In genomic region chr15:78618490-78618934, GRCh38 we compare ENCODE assay signal across 8 cellular contexts. TPM values are rescaled to one million over a fixed set of nuclear protein-coding genes. Genes with fewer than 3 reads are reported as not detected.
A peak's percentile ranks its signal among the peaks of the same experiment; 100 is the strongest.
DNase-seq lines count a peak whose midpoint lies in the region; ATAC-seq and TF ChIP-seq lines count a peak whose summit lies in the region.

No MANE protein-coding gene starts in this region.

- no peaks in the 10 kb centered on the region for H3K36me3 Mint-ChIP-seq in activated CD4-positive, alpha-beta T cell treated with anti-CD3 and anti-CD28 coated beads, Interleukin-2, amount 10 ng/mL, durations not matched to agents 7 days and 5 days (ENCODE audit: low read depth)

- H3K4me3 ChIP-seq in right lobe of liver = no peak overlapping the region

- peaks cover 0 to 4% (median 0%) of the 10 kb centered on the region in 4 donors for H3K4me1 ChIP-seq in right lobe of liver

- intact Hi-C loops in right lobe of liver (cut with DNase I) = no loop called here

- DNase-seq in AG20443 (ENCODE audit: low spot score) (peak; percentile 88), HEK293T (ENCODE audit: extremely low spot score) (peak; percentile 83), NCI-H69 (lab: John Stamatoyannopoulos, UW) (peak; percentile 85), dedifferentiated amniotic fluid mesenchymal stem cell (ENCODE audit: extremely low spot score) (peak; percentile 99), right lobe of liver (peak; percentile 67 to 85 (median 69))
- peak; percentile 86 for DNase-seq in activated CD4-positive, alpha-beta T cell treated with anti-CD3 and anti-CD28 coated beads, Interleukin-2, amount 10 ng/mL, durations not matched to agents 7 days and 5 days
- DNase-seq in stimulated activated CD4-positive, alpha-beta T cell treated with anti-CD3 and anti-CD28 coated beads, Interleukin-4, amount 100 ng/mL, for 4 hours = peak; percentile 65 to 76

- POLR2A ChIA-PET in HEK293T (lab: Yijun Ruan, JAX) = interaction anchor here (0.9 kb wide), 1 partner anchor 53 kb away, joined by 4 read pairs; the partner anchor contains the start of gene CHRNA5
- POLR2A ChIA-PET in activated CD4-positive, alpha-beta T cell treated with anti-CD3 and anti-CD28 coated beads, Interleukin-2, amount 10 ng/mL, durations not matched to agents 7 days and 5 days (lab: Charles Lee) = no interaction called here

- CTCF ChIA-PET in HEK293T (lab: Yijun Ruan, JAX) = interaction anchor here (0.7 to 1.0 kb wide), 2 partner anchors 111 to 132 kb away, joined by 3 to 4 read pairs; partner anchors contain the start of gene HYKK
- CTCF ChIA-PET in activated CD4-positive, alpha-beta T cell treated with anti-CD3 and anti-CD28 coated beads, Interleukin-2, amount 10 ng/mL, durations not matched to agents 7 days and 5 days (lab: Charles Lee) = interaction anchor here (1.8 kb wide), 1 partner anchor 91 kb away, joined by 7 read pairs; no protein-coding TSS in a partner anchor

- no peak overlapping the region for H3K27ac ChIP-seq in right lobe of liver

- no peaks in the 10 kb centered on the region for H3K9me3 Mint-ChIP-seq in activated CD4-positive, alpha-beta T cell treated with anti-CD3 and anti-CD28 coated beads, Interleukin-2, amount 10 ng/mL, durations not matched to agents 7 days and 5 days

- H3K4me3 Mint-ChIP-seq in activated CD4-positive, alpha-beta T cell treated with anti-CD3 and anti-CD28 coated beads, Interleukin-2, amount 10 ng/mL, durations not matched to agents 7 days and 5 days = no peak overlapping the region

- peaks cover 46% of the 10 kb centered on the region for H3K27me3 Mint-ChIP-seq in activated CD4-positive, alpha-beta T cell treated with anti-CD3 and anti-CD28 coated beads, Interleukin-2, amount 10 ng/mL, durations not matched to agents 7 days and 5 days

- peak; percentile 75 to 88 (median 85) for TF ChIP-seq CTCF in right lobe of liver (IDR thresholded peaks at IDR 0.05)

- H3K27me3 ChIP-seq in right lobe of liver = peaks cover 0 to 17% of the 10 kb centered on the region in 2 donors

- H3K4me1 Mint-ChIP-seq in activated CD4-positive, alpha-beta T cell treated with anti-CD3 and anti-CD28 coated beads, Interleukin-2, amount 10 ng/mL, durations not matched to agents 7 days and 5 days = peaks cover 5% of the 10 kb centered on the region

- H3K9me3 ChIP-seq in right lobe of liver = no peaks in the 10 kb centered on the region

- H3K36me3 ChIP-seq in right lobe of liver = no peaks in the 10 kb centered on the region

- TF ChIP-seq POLR2A in right lobe of liver (IDR thresholded peaks at IDR 0.05) = no peak

- 0% methylated on average over 4 of the region's 8 CpGs for WGBS in right lobe of liver (ENCODE audit: insufficient coverage, low coverage, low lambda C conversion rate, missing lambda C conversion rate)

- no peak overlapping the region for H3K27ac Mint-ChIP-seq in activated CD4-positive, alpha-beta T cell treated with anti-CD3 and anti-CD28 coated beads, Interleukin-2, amount 10 ng/mL, durations not matched to agents 7 days and 5 days

- ATAC-seq in right lobe of liver (peak; percentile 76 to 92 (median 86)), GM21381 (IDR thresholded peaks at IDR 0.05; ENCODE audit: unreplicated experiment) (no peak)

TF ChIP-seq in HEK293T, 16 proteins besides CTCF, POLR2A, EP300 and RAD21:
- TF ChIP-seq BHLHE40 (IDR thresholded peaks at IDR 0.05; ENCODE audit: borderline replicate concordance) (no peak), SP1 (IDR thresholded peaks at IDR 0.05) (no peak), SUZ12 (IDR thresholded peaks at IDR 0.05) (no peak), L3MBTL2 (conservative IDR thresholded peaks at IDR 0.05) (no peak), FOXK2 (IDR thresholded peaks at IDR 0.05) (no peak), FOXA1 (IDR thresholded peaks at IDR 0.05) (no peak), ELF4 (IDR thresholded peaks at IDR 0.05) (no peak), LEF1 (IDR thresholded peaks at IDR 0.05; ENCODE audit: borderline replicate concordance) (no peak), HDGF (IDR thresholded peaks at IDR 0.05; ENCODE audit: borderline replicate concordance) (no peak), TARDBP (IDR thresholded peaks at IDR 0.05) (no peak), NFRKB (IDR thresholded peaks at IDR 0.05) (no peak), ARNT (IDR thresholded peaks at IDR 0.05) (no peak), CTBP1 (IDR thresholded peaks at IDR 0.05; ENCODE audit: borderline replicate concordance) (no peak), FOXM1 (IDR thresholded peaks at IDR 0.05; ENCODE audit: borderline replicate concordance) (no peak), PKNOX1 (IDR thresholded peaks at IDR 0.05) (no peak), ZNF384 (IDR thresholded peaks at IDR 0.05) (no peak)

RNA-seq across cellular contexts. Expression of gene CHRNA3, which starts 2.3 kb away (rescaled TPM):
- total RNA-seq in activated CD4-positive, alpha-beta T cell treated with anti-CD3 and anti-CD28 coated beads, Interleukin-2, amount 10 ng/mL, durations not matched to agents 7 days and 5 days = not detected
- total RNA-seq in right lobe of liver = not detected

RNA-seq across cellular contexts. Expression of gene CHRNB4, which starts 22.5 kb away (rescaled TPM):
- not detected for total RNA-seq in activated CD4-positive, alpha-beta T cell treated with anti-CD3 and anti-CD28 coated beads, Interleukin-2, amount 10 ng/mL, durations not matched to agents 7 days and 5 days
- total RNA-seq in right lobe of liver = under 1 TPM in 1 of 6 experiments, not detected in 5; 0.53 TPM

RNA-seq across cellular contexts. Expression of gene CHRNA5, which starts 53.2 kb away (rescaled TPM):
- 1 to 10 TPM; 2.4 to 4.0 TPM for total RNA-seq in activated CD4-positive, alpha-beta T cell treated with anti-CD3 and anti-CD28 coated beads, Interleukin-2, amount 10 ng/mL, durations not matched to agents 7 days and 5 days
- under 1 TPM in 5 of 6 experiments, not detected in 1; 0.19 to 0.56 (median 0.38) TPM for total RNA-seq in right lobe of liver
